Comparison of ENCODE assay signal across 12 cellular contexts in genomic region chr2:98726735-98727368, GRCh38. TPM values are rescaled to one million over a fixed set of nuclear protein-coding genes. Genes with fewer than 3 reads are reported as not detected.
A peak's percentile ranks its signal among the peaks of the same experiment; 100 is the strongest.
DNase-seq lines count a peak whose midpoint lies in the region; ATAC-seq, FAIRE-seq and TF ChIP-seq lines count a peak whose summit lies in the region.
"Had no signal": no experiment of that assay in that cellular context is flagged by ENCODE, and none has a peak within 500 bp of the region (broad histone marks: within the 10 kb centered on the region; RNA-seq: fewer than 3 reads in every experiment).

No MANE protein-coding gene starts in this region.

- peak overlapping the region; percentile 81 for H3K4me3 Mint-ChIP-seq in activated CD4-positive, alpha-beta T cell treated with anti-CD3 and anti-CD28 coated beads for 36 hours
- H3K4me3 Mint-ChIP-seq: naive B cell had no signal

- peak overlapping the region; percentile 49 for H3K27ac Mint-ChIP-seq in activated CD4-positive, alpha-beta T cell treated with anti-CD3 and anti-CD28 coated beads for 36 hours

- peaks cover 71% of the 10 kb centered on the region for H3K4me1 Mint-ChIP-seq in activated CD4-positive, alpha-beta T cell treated with anti-CD3 and anti-CD28 coated beads for 36 hours

- H3K9ac ChIP-seq in duodenal mucosa (ENCODE audit: low read depth in 1 of 2, low read length in 2 of 2) = peak overlapping the region in 1 of 2 donors; percentile 73

- peaks cover 37% of the 10 kb centered on the region for H3K36me3 Mint-ChIP-seq in activated CD4-positive, alpha-beta T cell treated with anti-CD3 and anti-CD28 coated beads for 36 hours (ENCODE audit: low read depth)

- H3K4me3 ChIP-seq in Peyer's patch (peak overlapping the region in 2 of 4 donors; percentile 94 to 95), duodenal mucosa (ENCODE audit: low read depth in 1 of 2, low read length in 2 of 2) (peak overlapping the region; percentile 43 to 94), small intestine (ENCODE audit: low read depth in 1 of 2, low read length in 2 of 2) (peak overlapping the region in 1 of 2 donors; percentile 40)

- H3K27me3 Mint-ChIP-seq in activated CD4-positive, alpha-beta T cell treated with anti-CD3 and anti-CD28 coated beads for 36 hours = no peaks in the 10 kb centered on the region
- H3K27me3 Mint-ChIP-seq: naive B cell had no signal

- TF ChIP-seq POLR2A in Peyer's patch (IDR thresholded peaks at IDR 0.05) = no peak

- H3K27me3 ChIP-seq in Peyer's patch = no peaks in the 10 kb centered on the region
- no peaks in the 10 kb centered on the region for H3K27me3 ChIP-seq in duodenal mucosa (ENCODE audit: control insufficient read depth in 1 of 2, insufficient read depth in 2 of 2, low read length in 2 of 2)
- H3K27me3 ChIP-seq in small intestine (ENCODE audit: control insufficient read depth in 2 of 2, insufficient read depth in 2 of 2, low read length in 2 of 2) = no peaks in the 10 kb centered on the region

- H3K27ac ChIP-seq in Peyer's patch (peak overlapping the region; percentile 65 to 96 (median 86)), duodenal mucosa (ENCODE audit: low read depth, low read length) (peak overlapping the region; percentile 34), small intestine (ENCODE audit: low read depth in 1 of 2, low read length in 1 of 2) (peak overlapping the region; percentile 74 to 90)
- H3K27ac ChIP-seq: foreskin keratinocyte had no signal

- H3K4me1 ChIP-seq in Peyer's patch = peaks cover 0 to 32% (median 5%) of the 10 kb centered on the region in 4 donors
- H3K4me1 ChIP-seq in duodenal mucosa (ENCODE audit: control insufficient read depth in 1 of 2, insufficient read depth in 2 of 2, low read length in 2 of 2) = peaks cover 36 to 38% of the 10 kb centered on the region in 2 donors
- H3K4me1 ChIP-seq in small intestine (ENCODE audit: control insufficient read depth in 2 of 2, insufficient read depth in 1 of 2, low read depth in 1 of 2, low read length in 1 of 2) = peaks cover 4 to 7% of the 10 kb centered on the region in 2 donors
- H3K4me1 ChIP-seq: foreskin keratinocyte had no signal

- no peak for TF ChIP-seq CTCF in Peyer's patch (IDR thresholded peaks at IDR 0.05)
- TF ChIP-seq CTCF in omental fat pad (IDR thresholded peaks at IDR 0.05) = no peak

- POLR2A ChIA-PET in activated CD4-positive, alpha-beta T cell treated with anti-CD3 and anti-CD28 coated beads for 36 hours (lab: Charles Lee) = interaction anchor here (0.6 kb wide), 1 partner anchor 67 kb away, joined by 5 read pairs; no protein-coding TSS in a partner anchor

- no peak for DNase-seq in activated CD4-positive, alpha-beta T cell treated with anti-CD3 and anti-CD28 coated beads for 36 hours
- DNase-seq in activated CD4-positive, alpha-beta T cell treated with anti-CD3 and anti-CD28 coated beads, Interleukin-2, amount 50 U/mL, for 48 hours = no peak
- DNase-seq in Peyer's patch (no peak), small intestine (peak; percentile 55), iPS-NIHi11 (ENCODE audit: low spot score) (no peak), omental fat pad (ENCODE audit: low spot score) (no peak)
- DNase-seq: foreskin keratinocyte, kidney, naive B cell, NCI-H2171 treated with DMSO at 0.1 percent for 48 hours had no signal

- intact Hi-C loops in activated CD4-positive, alpha-beta T cell treated with anti-CD3 and anti-CD28 coated beads for 36 hours (cut with DNase I, micrococcal nuclease) = loop anchor here in 1 of 2 experiments (2.0 to 5.0 kb wide), 4 partner anchors 14 to 110 kb away; no protein-coding TSS in a partner anchor

- H3K9me3 Mint-ChIP-seq in activated CD4-positive, alpha-beta T cell treated with anti-CD3 and anti-CD28 coated beads for 36 hours (ENCODE audit: low read depth) = peaks cover 2% of the 10 kb centered on the region

- no peak for ATAC-seq in activated CD4-positive, alpha-beta T cell treated with anti-CD3 and anti-CD28 coated beads for 36 hours
- ATAC-seq in omental fat pad (ENCODE audit: low FRiP score) (no peak), HG02884 (IDR thresholded peaks at IDR 0.05; ENCODE audit: unreplicated experiment) (no peak)
- ATAC-seq: foreskin keratinocyte had no signal

- no peak for FAIRE-seq in small intestine (lab: Jason Lieb, UNC)
- FAIRE-seq: kidney had no signal

- 9 to 40% (median 23%) methylated on average over 2 of the region's 2 CpGs for WGBS in small intestine, 3 donors

- H3K36me3 ChIP-seq in Peyer's patch = peaks cover 0 to 11% (median 3%) of the 10 kb centered on the region in 3 donors
- peaks cover 5 to 19% of the 10 kb centered on the region in 2 donors for H3K36me3 ChIP-seq in duodenal mucosa (ENCODE audit: control insufficient read depth in 1 of 2, insufficient read depth in 2 of 2, low read length in 2 of 2)
- H3K36me3 ChIP-seq in small intestine (ENCODE audit: control insufficient read depth in 2 of 2, insufficient read depth in 2 of 2, low read length in 2 of 2) = peaks cover 0 to 2% of the 10 kb centered on the region in 2 donors

- H3K9me3 ChIP-seq in Peyer's patch = no peaks in the 10 kb centered on the region
- no peaks in the 10 kb centered on the region for H3K9me3 ChIP-seq in duodenal mucosa (ENCODE audit: control insufficient read depth in 1 of 2, low read length in 2 of 2)
- H3K9me3 ChIP-seq in small intestine (ENCODE audit: control insufficient read depth, low read depth) = no peaks in the 10 kb centered on the region

- CTCF ChIA-PET in activated CD4-positive, alpha-beta T cell treated with anti-CD3 and anti-CD28 coated beads for 36 hours (lab: Charles Lee) = interaction anchor here (0.6 to 3.3 kb wide), 6 partner anchors 9 to 86 kb away, joined by 3 to 14 read pairs (median 6); no protein-coding TSS in a partner anchor

RNA-seq across cellular contexts. Expression of gene MGAT4A, which starts 4.1 kb away (rescaled TPM):
- 10 to 100 TPM; 49.4 to 67.5 TPM for total RNA-seq in activated CD4-positive, alpha-beta T cell treated with anti-CD3 and anti-CD28 coated beads for 36 hours
- total RNA-seq in Peyer's patch = 100 to 1,000 TPM in 3 of 4 donors, 10 to 100 TPM in 1; 52.8 to 243 (median 175) TPM
- 10 to 100 TPM; 28.9 to 38.3 (median 35.8) TPM for polyA plus RNA-seq in small intestine
- 10 to 100 TPM; 20.1 to 93.7 (median 43.2) TPM for total RNA-seq in omental fat pad

Comparison
In these comparisons a context has a peak if more than half of its experiments do, and no peak if none do; other contexts are left out.
1. H3K27ac ChIP-seq: peak in every context shown above with its lines; median percentile 86 in Peyer's patch; 82 in small intestine; 34 in duodenal mucosa.